Comparison of ENCODE assay signal across 17 cellular contexts in genomic region chr2:96181529-96181928, GRCh38. TPM values are rescaled to one million over a fixed set of nuclear protein-coding genes. Genes with fewer than 3 reads are reported as not detected.
DNase-seq lines count a peak whose midpoint lies in the region; ATAC-seq and TF ChIP-seq lines count a peak whose summit lies in the region.
"Had no signal": no experiment of that assay in that cellular context is flagged by ENCODE, and none has a peak within 500 bp of the region (broad histone marks: within the 10 kb centered on the region; RNA-seq: fewer than 3 reads in every experiment).

No MANE protein-coding gene starts in this region.

- peaks cover 3% of the 10 kb centered on the region for H3K27me3 Mint-ChIP-seq in activated T-helper 17 cell treated with anti-CD3 and anti-CD28 coated beads, Interleukin-2, amount 50 U/mL, for 72 hours
- H3K27me3 Mint-ChIP-seq in natural killer cell treated with Interleukin-12 subunit alpha and Interleukin-12 subunit beta and Interleukin-15 and Interleukin-18, amount 100 ng/mL, for 72 hours = no peaks in the 10 kb centered on the region

- H3K4me1 ChIP-seq in PC-9 (replicated peaks; ENCODE audit: insufficient read depth) = no peaks in the 10 kb centered on the region
- H3K4me1 ChIP-seq: BE2C had no signal

- no peak overlapping the region for H3K27ac ChIP-seq in PC-9
- H3K27ac ChIP-seq: C4-2B had no signal

- H3F3A ChIP-seq in PC-9 (ENCODE audit: insufficient read depth, low read depth) = peaks cover 35% of the 10 kb centered on the region

- ATAC-seq in GM19043 (IDR thresholded peaks at IDR 0.05; ENCODE audit: low read depth, unreplicated experiment) (peak; percentile 47), HG02610 (IDR thresholded peaks at IDR 0.05; ENCODE audit: unreplicated experiment) (peak; percentile 47)
- no peak for ATAC-seq in activated T-helper 17 cell treated with anti-CD3 and anti-CD28 coated beads, Interleukin-2, amount 50 U/mL, for 72 hours (replicated peaks)
- no peak for ATAC-seq in natural killer cell treated with Interleukin-12 subunit alpha and Interleukin-12 subunit beta and Interleukin-15 and Interleukin-18, amount 100 ng/mL, for 72 hours
- ATAC-seq: CD8-positive, alpha-beta T cell had no signal

- H3K4me3 ChIP-seq in PC-9 = no peak overlapping the region

- no peaks in the 10 kb centered on the region for H4K20me1 ChIP-seq in PC-9 (ENCODE audit: insufficient read depth)

- peaks cover 10% of the 10 kb centered on the region for H3K4me1 Mint-ChIP-seq in activated T-helper 17 cell treated with anti-CD3 and anti-CD28 coated beads, Interleukin-2, amount 50 U/mL, for 72 hours
- H3K4me1 Mint-ChIP-seq in natural killer cell treated with Interleukin-12 subunit alpha and Interleukin-12 subunit beta and Interleukin-15 and Interleukin-18, amount 100 ng/mL, for 72 hours (ENCODE audit: low read depth in 2 of 2) = peaks cover 22 to 33% of the 10 kb centered on the region in 2 donors
- H3K4me1 Mint-ChIP-seq: H9 had no signal

- no peak for TF ChIP-seq CTCF in PC-9 (conservative IDR thresholded peaks at IDR 0.05)

- no peaks in the 10 kb centered on the region for H3K9me2 ChIP-seq in PC-9 (ENCODE audit: insufficient read depth)

- peaks cover 30% of the 10 kb centered on the region for H3K36me3 Mint-ChIP-seq in activated T-helper 17 cell treated with anti-CD3 and anti-CD28 coated beads, Interleukin-2, amount 50 U/mL, for 72 hours (ENCODE audit: low read depth)
- peaks cover 22% of the 10 kb centered on the region for H3K36me3 Mint-ChIP-seq in natural killer cell treated with Interleukin-12 subunit alpha and Interleukin-12 subunit beta and Interleukin-15 and Interleukin-18, amount 100 ng/mL, for 72 hours

- H3K4me2 ChIP-seq in PC-9 = no peak overlapping the region

- CTCF ChIA-PET in PC-9 (lab: Charles Lee) = no interaction called here

- H3K36me3 ChIP-seq in PC-9 (ENCODE audit: low read depth) = peaks cover 5% of the 10 kb centered on the region; the same call in 1 of the 2 replicates

- no peak for DNase-seq in natural killer cell treated with Interleukin-12 subunit alpha and Interleukin-12 subunit beta and Interleukin-15 and Interleukin-18, amount 100 ng/mL, for 72 hours (ENCODE audit: low spot score)
- DNase-seq in putamen (ENCODE audit: low spot score) = no peak
- DNase-seq in PC-9 = no peak
- DNase-seq in cerebellar nuclear complex (lab: John Stamatoyannopoulos, UW) = no peak
- DNase-seq: BE2C; CD8-positive, alpha-beta T cell; COR-L47; DMS53; GF-D8; GOT3; H9; IMR-90; KBM-7 had no signal

- no peak overlapping the region for H3K4me3 Mint-ChIP-seq in activated T-helper 17 cell treated with anti-CD3 and anti-CD28 coated beads, Interleukin-2, amount 50 U/mL, for 72 hours
- no peak overlapping the region for H3K4me3 Mint-ChIP-seq in natural killer cell treated with Interleukin-12 subunit alpha and Interleukin-12 subunit beta and Interleukin-15 and Interleukin-18, amount 100 ng/mL, for 72 hours
- H3K4me3 Mint-ChIP-seq: CD8-positive, alpha-beta T cell; H9 had no signal

- no TSS peak for BruUV-seq in PC-9 (replicated peaks; lab: Mats Ljungman, UMichigan)

- POLR2A ChIA-PET in PC-9 (lab: Charles Lee; ENCODE audit: unreplicated experiment) = no interaction called here

- no peaks in the 10 kb centered on the region for H3K9me3 Mint-ChIP-seq in activated T-helper 17 cell treated with anti-CD3 and anti-CD28 coated beads, Interleukin-2, amount 50 U/mL, for 72 hours
- H3K9me3 Mint-ChIP-seq in natural killer cell treated with Interleukin-12 subunit alpha and Interleukin-12 subunit beta and Interleukin-15 and Interleukin-18, amount 100 ng/mL, for 72 hours = no peaks in the 10 kb centered on the region
- H3K9me3 Mint-ChIP-seq: CD8-positive, alpha-beta T cell; H9 had no signal

- no peaks in the 10 kb centered on the region for H3K79me2 ChIP-seq in PC-9 (ENCODE audit: low read depth)

- intact Hi-C loops in PC-9 (cut with micrococcal nuclease; ENCODE audit: unreplicated experiment) = no loop called here

- no peaks in the 10 kb centered on the region for H3K27me3 ChIP-seq in PC-9 (ENCODE audit: insufficient read depth, low read depth)
- H3K27me3 ChIP-seq: BE2C had no signal

- peak overlapping the region; percentile 26 for H3K27ac Mint-ChIP-seq in activated T-helper 17 cell treated with anti-CD3 and anti-CD28 coated beads, Interleukin-2, amount 50 U/mL, for 72 hours
- H3K27ac Mint-ChIP-seq in natural killer cell treated with Interleukin-12 subunit alpha and Interleukin-12 subunit beta and Interleukin-15 and Interleukin-18, amount 100 ng/mL, for 72 hours = peak overlapping the region; percentile 0 to 3
- H3K27ac Mint-ChIP-seq: CD8-positive, alpha-beta T cell; H9 had no signal

- H3K9me3 ChIP-seq in PC-9 (ENCODE audit: insufficient read depth, low read depth) = no peaks in the 10 kb centered on the region
- H3K9me3 ChIP-seq: BE2C had no signal

- no peak overlapping the region for H2AFZ ChIP-seq in PC-9

RNA-seq across cellular contexts. Expression of gene STARD7, which starts 27.1 kb away (rescaled TPM):
- 100 to 1,000 TPM; 140 to 190 TPM for total RNA-seq in activated T-helper 17 cell treated with anti-CD3 and anti-CD28 coated beads, Interleukin-2, amount 50 U/mL, for 72 hours
- 100 to 1,000 TPM; 153 to 206 TPM for total RNA-seq in natural killer cell treated with Interleukin-12 subunit alpha and Interleukin-12 subunit beta and Interleukin-15 and Interleukin-18, amount 100 ng/mL, for 72 hours
- 171 and 189 TPM in 2 replicates for total RNA-seq in PC-9 (2021)

RNA-seq across cellular contexts. Expression of gene DUSP2, which starts 36.3 kb away (rescaled TPM):
- 100 to 1,000 TPM in 1 of 2 donors, 10 to 100 TPM in 1; 82.0 to 379 TPM for total RNA-seq in activated T-helper 17 cell treated with anti-CD3 and anti-CD28 coated beads, Interleukin-2, amount 50 U/mL, for 72 hours
- 10 to 100 TPM; 30.9 to 52.0 TPM for total RNA-seq in natural killer cell treated with Interleukin-12 subunit alpha and Interleukin-12 subunit beta and Interleukin-15 and Interleukin-18, amount 100 ng/mL, for 72 hours
- 4.0 and 5.2 TPM in 2 replicates for total RNA-seq in PC-9 (2021)

RNA-seq across cellular contexts. Expression of gene ASTL, which starts 43.2 kb away (rescaled TPM):
- total RNA-seq in activated T-helper 17 cell treated with anti-CD3 and anti-CD28 coated beads, Interleukin-2, amount 50 U/mL, for 72 hours = 1 to 10 TPM in 1 of 2 donors, under 1 TPM in 1; 0.93 to 6.9 TPM
- under 1 TPM in 1 of 2 donors, not detected in 1; 0.92 TPM for total RNA-seq in natural killer cell treated with Interleukin-12 subunit alpha and Interleukin-12 subunit beta and Interleukin-15 and Interleukin-18, amount 100 ng/mL, for 72 hours
- total RNA-seq in PC-9 (2021) = not detected in 2 replicates
- total RNA-seq: IMR-90 had no signal

Comparison
In these comparisons a context has a peak if more than half of its experiments do, and no peak if none do; other contexts are left out.
1. ATAC-seq: peak in GM19043 (single experiment) and HG02610 (single experiment); none in activated T-helper 17 cell treated with anti-CD3 and anti-CD28 coated beads, Interleukin-2, amount 50 U/mL, for 72 hours (single experiment) and natural killer cell treated with Interleukin-12 subunit alpha and Interleukin-12 subunit beta and Interleukin-15 and Interleukin-18, amount 100 ng/mL, for 72 hours (0 of 2).